ENCODE assay signal across 11 cellular contexts in genomic region chr19:18541258-18541991, GRCh38. TPM values are rescaled to one million over a fixed set of nuclear protein-coding genes. Genes with fewer than 3 reads are reported as not detected.
DNase-seq lines count a peak whose midpoint lies in the region; ATAC-seq and TF ChIP-seq lines count a peak whose summit lies in the region.
"Had no signal": no experiment of that assay in that cellular context is flagged by ENCODE, and none has a peak within 500 bp of the region (broad histone marks: within the 10 kb centered on the region; RNA-seq: fewer than 3 reads in every experiment).

No MANE protein-coding gene starts in this region.

- H3K18ac ChIP-seq in H9 (ENCODE audit: insufficient read length, low read depth, low read length) = no peak overlapping the region

- H3K27ac Mint-ChIP-seq in H9 = peak overlapping the region in 1 of 3 experiments; percentile 90; a peak in 2 of 7 replicates
- H3K27ac Mint-ChIP-seq in activated naive CD8-positive, alpha-beta T cell treated with anti-CD3 and anti-CD28 coated beads for 36 hours = peak overlapping the region; percentile 92
- H3K27ac Mint-ChIP-seq in naive B cell = peak overlapping the region in 3 of 6 donors; percentile 49 to 87 (median 54)

- H2BK20ac ChIP-seq in H9 (ENCODE audit: low read depth, low read length, poor library complexity, severe bottlenecking) = no peak overlapping the region

- H2BK15ac ChIP-seq in H9 (ENCODE audit: low read depth, low read length) = no peak overlapping the region

- no peaks in the 10 kb centered on the region for H4K20me1 ChIP-seq in H9 (ENCODE audit: control insufficient read depth, insufficient read depth, insufficient read length)

- no peak overlapping the region for H3K4ac ChIP-seq in H9 (ENCODE audit: low read depth, low read length)

- no peak for TF ChIP-seq POLR2A in uterus (IDR thresholded peaks at IDR 0.05)

- intact Hi-C loops in uterus (cut with DNase I; ENCODE audit: low total_unique reads) = no loop called here

- H3K4me1 ChIP-seq in H9 (ENCODE audit: insufficient read depth, low read length) = 0 out of 2 replicates have a peak, but pooled peaks cover 2% of the 10 kb centered on the region
- H3K4me1 ChIP-seq in uterus = peaks cover 0 to 6% of the 10 kb centered on the region in 2 donors

- H4K8ac ChIP-seq in H9 (replicated peaks; ENCODE audit: insufficient read length, low read depth, low read length) = no peak overlapping the region

- no peak overlapping the region for H4K91ac ChIP-seq in H9 (ENCODE audit: insufficient read length, low read depth, low read length)

- H3K4me3 ChIP-seq in uterus = no peak overlapping the region

- no peak overlapping the region for H2AFZ ChIP-seq in H9 (ENCODE audit: low read length)

- H3K9me3 Mint-ChIP-seq in H9 (no peaks in the 10 kb centered on the region), naive B cell (no peaks in the 10 kb centered on the region)
- no peaks in the 10 kb centered on the region for H3K9me3 Mint-ChIP-seq in activated naive CD8-positive, alpha-beta T cell treated with anti-CD3 and anti-CD28 coated beads for 36 hours

- no peak overlapping the region for H2AK5ac ChIP-seq in H9 (ENCODE audit: insufficient read length, low read length)

- H3K36me3 ChIP-seq in uterus = no peaks in the 10 kb centered on the region

- H3K56ac ChIP-seq in H9 (ENCODE audit: insufficient read length, low read depth, low read length) = no peak overlapping the region

- H3K23ac ChIP-seq in H9 (ENCODE audit: insufficient read length, low read depth, low read length) = no peak overlapping the region

- TF ChIP-seq CTCF in H9 (conservative IDR thresholded peaks at IDR 0.05) = no peak
- no peak for TF ChIP-seq CTCF in uterus (IDR thresholded peaks at IDR 0.05)

- H3K27me3 ChIP-seq in H9 (ENCODE audit: insufficient read depth, low read length) (no peaks in the 10 kb centered on the region), uterus (no peaks in the 10 kb centered on the region)

- no peak overlapping the region for H3K27ac ChIP-seq in H9 (ENCODE audit: insufficient read length, low read depth, low read length)
- peak overlapping the region in 1 of 2 donors; percentile 92 for H3K27ac ChIP-seq in uterus

- no peak overlapping the region for H2BK12ac ChIP-seq in H9 (ENCODE audit: insufficient read length, low read depth, low read length)

- H2BK120ac ChIP-seq in H9 (ENCODE audit: low read depth, low read length, poor library complexity, severe bottlenecking) = no peak overlapping the region

- H3K4me3 Mint-ChIP-seq in H9 (peak overlapping the region; percentile 32 to 36; a peak in 4 of 5 replicates), naive B cell (peak overlapping the region in 7 of 8 donors; percentile 2 to 95 (median 85))
- H3K4me3 Mint-ChIP-seq in activated naive CD8-positive, alpha-beta T cell treated with anti-CD3 and anti-CD28 coated beads for 36 hours = peak overlapping the region; percentile 35

- H4K5ac ChIP-seq in H9 (ENCODE audit: insufficient read length, low read depth, low read length) = no peak overlapping the region

- no peak overlapping the region for H2BK5ac ChIP-seq in H9 (ENCODE audit: insufficient read length, low read length)

- peaks cover 12% of the 10 kb centered on the region in 2 experiments for H3K4me1 Mint-ChIP-seq in H9
- H3K4me1 Mint-ChIP-seq in activated naive CD8-positive, alpha-beta T cell treated with anti-CD3 and anti-CD28 coated beads for 36 hours = peaks cover 12% of the 10 kb centered on the region
- peaks cover 16 to 36% (median 30%) of the 10 kb centered on the region in 3 donors for H3K4me1 Mint-ChIP-seq in naive B cell

- H3K4me2 ChIP-seq in H9 (ENCODE audit: insufficient read depth, insufficient read length, low read length) = no peak overlapping the region

- H3K23me2 ChIP-seq in H9 (ENCODE audit: insufficient read length, low read depth, low read length, poor library complexity, severe bottlenecking) = peaks cover 8% of the 10 kb centered on the region

- H3T11ph ChIP-seq in H9 (ENCODE audit: low read length) = no peak overlapping the region

- WGBS in H9 (ENCODE audit: extremely low coverage, insufficient read length, low lambda C conversion rate) = no CpG with 5 or more reads among the region's 21 CpGs

- H3K27me3 Mint-ChIP-seq in H9 (ENCODE audit: low read depth) (no peaks in the 10 kb centered on the region), naive B cell (no peaks in the 10 kb centered on the region)
- no peaks in the 10 kb centered on the region for H3K27me3 Mint-ChIP-seq in activated naive CD8-positive, alpha-beta T cell treated with anti-CD3 and anti-CD28 coated beads for 36 hours

- H3K36me3 Mint-ChIP-seq in H9 (ENCODE audit: insufficient read depth in 1 of 3, low read depth in 3 of 3) (peaks cover 18 to 51% (median 51%) of the 10 kb centered on the region in 3 experiments; a peak in 6 of 7 replicates), naive B cell (no peaks in the 10 kb centered on the region)
- H3K36me3 Mint-ChIP-seq in activated naive CD8-positive, alpha-beta T cell treated with anti-CD3 and anti-CD28 coated beads for 36 hours = peaks cover 12% of the 10 kb centered on the region

- DNase-seq in AG20443 (ENCODE audit: low spot score) (peak; percentile 63), H9 (no peak), naive B cell (no peak), NCI-H1417 (lab: John Stamatoyannopoulos, UW) (no peak), SIG-M5 treated with dmso at 0.1 percent for 504 hours (lab: John Stamatoyannopoulos, UW; ENCODE audit: unreplicated experiment) (no peak), uterus (no peak), NCI-H748 treated with DMSO at 0.1 percent for 48 hours (lab: John Stamatoyannopoulos, UW) (no peak)
- no peak for DNase-seq in activated naive CD8-positive, alpha-beta T cell treated with anti-CD3 and anti-CD28 coated beads for 36 hours
- DNase-seq: effector memory CD4-positive, alpha-beta T cell; kidney glomerular epithelial cell; NCI-H69 had no signal

- H3K79me2 ChIP-seq in H9 (ENCODE audit: insufficient read depth, low read length) = no peaks in the 10 kb centered on the region

- peaks cover 3% of the 10 kb centered on the region for H3K79me1 ChIP-seq in H9 (ENCODE audit: insufficient read depth, low read depth, low read length, poor library complexity, severe bottlenecking)

- no peaks in the 10 kb centered on the region for H3K9me3 ChIP-seq in H9 (ENCODE audit: control insufficient read depth, low read depth, low read length)
- no peaks in the 10 kb centered on the region for H3K9me3 ChIP-seq in uterus

- no peak overlapping the region for H3K14ac ChIP-seq in H9 (ENCODE audit: insufficient read depth, low read length)

- H3K9ac ChIP-seq in H9 (ENCODE audit: extremely low read depth, insufficient read length, low read length) = no peak overlapping the region

- no peak for ATAC-seq in naive B cell (ENCODE audit: low read depth in 2 of 2)

RNA-seq across cellular contexts. Expression of gene FKBP8, which starts 1.9 kb away (rescaled TPM):
- total RNA-seq in H9 (2021) (308 and 310 TPM in 2 replicates), uterus (100 to 1,000 TPM; 139 to 273 (median 205) TPM)
- total RNA-seq in activated naive CD8-positive, alpha-beta T cell treated with anti-CD3 and anti-CD28 coated beads for 36 hours = 100 to 1,000 TPM; 168 to 170 TPM
- 100 to 1,000 TPM in 1 of 6 donors, 10 to 100 TPM in 5; 69.8 to 100 (median 71.6) TPM for polyA plus RNA-seq in naive B cell (ENCODE audit: low read depth in 6 of 6)

RNA-seq across cellular contexts. Expression of gene KXD1, which starts 16.2 kb away (rescaled TPM):
- total RNA-seq in H9 (2021) (138 and 143 TPM in 2 replicates), uterus (100 to 1,000 TPM in 1 of 4 donors, 10 to 100 TPM in 3; 30.3 to 113 (median 82.5) TPM)
- 100 to 1,000 TPM; 116 to 124 TPM for total RNA-seq in activated naive CD8-positive, alpha-beta T cell treated with anti-CD3 and anti-CD28 coated beads for 36 hours
- polyA plus RNA-seq in naive B cell (ENCODE audit: low read depth in 6 of 6) = 100 to 1,000 TPM in 1 of 6 donors, 10 to 100 TPM in 5; 75.3 to 108 (median 84.5) TPM

RNA-seq across cellular contexts. Expression of gene ELL, which starts 19.6 kb away (rescaled TPM):
- total RNA-seq in H9 (2021) (15.5 and 17.0 TPM in 2 replicates), uterus (10 to 100 TPM in 3 of 4 donors, 1 to 10 TPM in 1; 4.1 to 43.5 (median 21.7) TPM)
- 10 to 100 TPM; 20.0 to 21.0 TPM for total RNA-seq in activated naive CD8-positive, alpha-beta T cell treated with anti-CD3 and anti-CD28 coated beads for 36 hours
- 10 to 100 TPM in 5 of 6 donors, 1 to 10 TPM in 1; 7.0 to 19.3 (median 14.6) TPM for polyA plus RNA-seq in naive B cell (ENCODE audit: low read depth in 6 of 6)

RNA-seq across cellular contexts. Expression of gene UBA52, which starts 30.2 kb away (rescaled TPM):
- 1,265 and 1,276 TPM in 2 replicates for total RNA-seq in H9 (2021)
- 1,000 to 10,000 TPM; 1,816 to 1,826 TPM for total RNA-seq in activated naive CD8-positive, alpha-beta T cell treated with anti-CD3 and anti-CD28 coated beads for 36 hours
- polyA plus RNA-seq in naive B cell (ENCODE audit: low read depth in 6 of 6) = 1,000 to 10,000 TPM; 1,188 to 1,782 (median 1,685) TPM
- total RNA-seq in uterus = 1,000 to 10,000 TPM in 2 of 4 donors, 100 to 1,000 TPM in 2; 295 to 1,369 (median 721) TPM

RNA-seq across cellular contexts. Expression of gene REX1BD, which starts 47.2 kb away (rescaled TPM):
- 72.3 and 79.0 TPM in 2 replicates for total RNA-seq in H9 (2021)
- total RNA-seq in activated naive CD8-positive, alpha-beta T cell treated with anti-CD3 and anti-CD28 coated beads for 36 hours = 10 to 100 TPM; 71.6 to 74.7 TPM
- polyA plus RNA-seq in naive B cell (ENCODE audit: low read depth in 6 of 6) = 100 to 1,000 TPM in 2 of 6 donors, 10 to 100 TPM in 4; 76.0 to 107 (median 91.9) TPM
- total RNA-seq in uterus = 100 to 1,000 TPM in 1 of 4 donors, 10 to 100 TPM in 3; 29.7 to 295 (median 74.2) TPM

Comparison
In these comparisons a context has a peak if more than half of its experiments do, and no peak if none do; other contexts are left out.
1. H3K4me3 Mint-ChIP-seq: peak in every context shown above with its lines; median percentile 85 in naive B cell; 35 in activated naive CD8-positive, alpha-beta T cell treated with anti-CD3 and anti-CD28 coated beads for 36 hours; 34 in H9.